In the genomic region with DNA sequence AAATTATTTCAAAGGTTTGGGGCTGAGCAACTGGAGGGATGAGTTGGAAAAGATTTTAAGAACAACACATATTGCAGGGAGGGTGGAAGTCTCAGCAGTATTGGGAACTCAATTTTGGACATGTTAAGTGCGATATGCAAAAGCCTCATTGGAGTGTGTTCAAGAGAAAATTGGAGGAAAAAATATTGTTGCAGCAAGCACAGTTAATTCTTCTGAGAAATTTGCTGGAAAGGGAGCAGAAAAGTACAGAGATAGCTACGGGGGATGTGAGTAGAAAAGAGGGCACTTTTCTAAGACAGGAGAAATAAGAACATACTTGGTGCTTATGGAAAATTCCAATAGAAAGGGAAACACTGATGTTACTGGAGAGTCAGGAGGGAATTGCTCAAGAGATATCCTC, we compare ENCODE assay signal across 15 cellular contexts. TPM values are rescaled to one million over a fixed set of nuclear protein-coding genes. Genes with fewer than 3 reads are reported as not detected.
A peak's percentile ranks its signal among the peaks of the same experiment; 100 is the strongest.
DNase-seq lines count a peak whose midpoint lies in the region; ATAC-seq and TF ChIP-seq lines count a peak whose summit lies in the region.
"Had no signal": no experiment of that assay in that cellular context is flagged by ENCODE, and none has a peak within 500 bp of the region (broad histone marks: within the 10 kb centered on the region; RNA-seq: fewer than 3 reads in every experiment).

No MANE protein-coding gene starts in this region.

- H3K4me3 ChIP-seq in mammary epithelial cell (replicated peaks in 1 of 3; ENCODE audit: insufficient read depth in 1 of 3, low read depth in 2 of 3, low read length in 3 of 3) (no peak overlapping the region), ascending aorta (no peak overlapping the region)
- H3K4me3 ChIP-seq: GM23248 had no signal

- H3K36me3 ChIP-seq in mammary epithelial cell (ENCODE audit: insufficient read depth, low read length) = no peaks in the 10 kb centered on the region
- no peaks in the 10 kb centered on the region for H3K36me3 ChIP-seq in ascending aorta

- H3K27ac Mint-ChIP-seq in MCF 10A (ENCODE audit: low read depth, unreplicated experiment) = no peak overlapping the region
- H3K27ac Mint-ChIP-seq: CD14-positive monocyte; CD8-positive, alpha-beta T cell had no signal

- CTCF ChIA-PET in mammary epithelial cell (lab: Charles Lee; ENCODE audit: low non-redundant PET) (no interaction called here), MCF 10A (lab: Yijun Ruan, JAX) (no interaction called here)

- POLR2A ChIA-PET in MCF 10A (lab: Yijun Ruan, JAX) = no interaction called here

- no peak for ATAC-seq in GM19455 (IDR thresholded peaks at IDR 0.05; ENCODE audit: unreplicated experiment)
- ATAC-seq: CD8-positive, alpha-beta T cell; HCT116 had no signal

- H3K36me3 Mint-ChIP-seq in MCF 10A (ENCODE audit: insufficient read depth, unreplicated experiment) = no peaks in the 10 kb centered on the region
- H3K36me3 Mint-ChIP-seq: CD14-positive monocyte; CD8-positive, alpha-beta T cell had no signal

- H3K27ac ChIP-seq in mammary epithelial cell (ENCODE audit: insufficient read depth, low read depth, low read length) (no peak overlapping the region), ascending aorta (no peak overlapping the region)
- H3K27ac ChIP-seq: 22Rv1, GM23248 had no signal

- no TSS peak for BruUV-seq in mammary epithelial cell (replicated peaks; lab: Mats Ljungman, UMichigan)
- no TSS peak for BruUV-seq in MCF 10A (replicated peaks; lab: Mats Ljungman, UMichigan)

- H3K27me3 Mint-ChIP-seq in MCF 10A (ENCODE audit: insufficient read depth, unreplicated experiment) = peaks cover 48% of the 10 kb centered on the region

- in situ Hi-C loops in mammary epithelial cell (cut with MboI; ENCODE audit: low sequenced_read_pairs in 2 of 2) = no loop called here

- H3K27me3 ChIP-seq in mammary epithelial cell (ENCODE audit: insufficient read depth, low read length) (peaks cover 4% of the 10 kb centered on the region), ascending aorta (no peaks in the 10 kb centered on the region)

- H3K4me1 ChIP-seq in mammary epithelial cell (ENCODE audit: insufficient read depth, low read length) (no peaks in the 10 kb centered on the region), ascending aorta (no peaks in the 10 kb centered on the region)

- no peak overlapping the region for H3K9ac ChIP-seq in mammary epithelial cell (ENCODE audit: insufficient read depth, low read length)
- H3K9ac ChIP-seq: GM23248 had no signal

- 31% methylated on average over 2 of the region's 2 CpGs for WGBS in mammary epithelial cell (ENCODE audit: low coverage, missing lambda C conversion rate)

- intact Hi-C loops in mammary epithelial cell (cut with micrococcal nuclease) (no loop called here), MCF 10A (cut with micrococcal nuclease) (no loop called here), ascending aorta (cut with DNase I) (no loop called here)

- H3K4me2 ChIP-seq in mammary epithelial cell (ENCODE audit: insufficient read depth, low read depth, low read length) = no peak overlapping the region

- H4K20me1 ChIP-seq in mammary epithelial cell (ENCODE audit: insufficient read depth, low read length) = no peaks in the 10 kb centered on the region

- no peak for TF ChIP-seq CTCF in mammary epithelial cell (conservative IDR thresholded peaks at IDR 0.05 in 1 of 2, IDR thresholded peaks at IDR 0.05 in 1 of 2; ENCODE audit: extremely low read depth in 1 of 2, insufficient read depth in 1 of 2, low read depth in 1 of 2, low read length in 2 of 2)
- TF ChIP-seq CTCF in MCF 10A (IDR thresholded peaks at IDR 0.05; ENCODE audit: unreplicated experiment) = no peak
- TF ChIP-seq CTCF in ascending aorta (IDR thresholded peaks at IDR 0.05) = no peak

- H3K9me3 ChIP-seq in mammary epithelial cell (replicated peaks; ENCODE audit: insufficient read depth, low read length) (no peaks in the 10 kb centered on the region), ascending aorta (no peaks in the 10 kb centered on the region)

- H3K9me3 Mint-ChIP-seq in MCF 10A (ENCODE audit: unreplicated experiment) = no peaks in the 10 kb centered on the region

- dilution Hi-C loops in mammary epithelial cell (cut with HindIII; ENCODE audit: low sequenced_read_pairs) = no loop called here

- DNase-seq in mammary epithelial cell = no peak
- DNase-seq in MCF 10A (ENCODE audit: unreplicated experiment) = no peak
- peak; percentile 10 for DNase-seq in cerebellar cortex (ENCODE audit: low spot score)
- peak; percentile 20 for DNase-seq in middle frontal gyrus (ENCODE audit: extremely low spot score, low spot score)
- no peak for DNase-seq in Kasumi-1 (lab: John Stamatoyannopoulos, UW)
- no peak for DNase-seq in OCI-M1 (lab: John Stamatoyannopoulos, UW)
- DNase-seq in ascending aorta (ENCODE audit: low spot score in 2 of 2) = no peak
- DNase-seq: CD8-positive, alpha-beta T cell; COR-L47; DND-41; GM23248 had no signal

- H3K4me3 Mint-ChIP-seq in MCF 10A (ENCODE audit: unreplicated experiment) = no peak overlapping the region
- H3K4me3 Mint-ChIP-seq: CD14-positive monocyte; CD8-positive, alpha-beta T cell had no signal

- H2AFZ ChIP-seq in mammary epithelial cell (ENCODE audit: low read depth, low read length) = peak overlapping the region; percentile 13
- H2AFZ ChIP-seq: GM23248 had no signal

- H3K4me1 Mint-ChIP-seq in MCF 10A (ENCODE audit: insufficient read depth, unreplicated experiment) = no peaks in the 10 kb centered on the region
- H3K4me1 Mint-ChIP-seq: CD14-positive monocyte had no signal

- no peaks in the 10 kb centered on the region for H3K79me2 ChIP-seq in mammary epithelial cell (ENCODE audit: insufficient read depth, low read length)

RNA-seq across cellular contexts. Expression of gene MAGI2, which starts 59.8 kb away (rescaled TPM):
- total RNA-seq in mammary epithelial cell (1 to 10 TPM; 1.4 to 7.7 TPM), MCF 10A (2022) (0.07 and 0.20 TPM in 2 replicates), ascending aorta (4.0 TPM)
- 0.02 TPM for polyA plus RNA-seq in mammary epithelial cell
- not detected for polyA minus RNA-seq in mammary epithelial cell

Comparison
In these comparisons a context has a peak if more than half of its experiments do, and no peak if none do; other contexts are left out.
1. DNase-seq: peak in cerebellar cortex (single experiment) and middle frontal gyrus (single experiment); none in mammary epithelial cell (single experiment), MCF 10A (single experiment), Kasumi-1 (0 of 2), OCI-M1 (single experiment) and ascending aorta (0 of 2).